In genomic region chr3:15052335-15053242, GRCh38 we compare ENCODE assay signal across 14 cellular contexts. TPM values are rescaled to one million over a fixed set of nuclear protein-coding genes. Genes with fewer than 3 reads are reported as not detected.
DNase-seq lines count a peak whose midpoint lies in the region; ATAC-seq and TF ChIP-seq lines count a peak whose summit lies in the region.
"Had no signal": no experiment of that assay in that cellular context is flagged by ENCODE, and none has a peak within 500 bp of the region (broad histone marks: within the 10 kb centered on the region; RNA-seq: fewer than 3 reads in every experiment).

No MANE protein-coding gene starts in this region.

- peaks cover 85% of the 10 kb centered on the region for H3K79me2 ChIP-seq in mammary epithelial cell (ENCODE audit: insufficient read depth, low read length)

- H3K9me3 ChIP-seq in mammary epithelial cell (replicated peaks; ENCODE audit: insufficient read depth, low read length) (no peaks in the 10 kb centered on the region), breast epithelium (no peaks in the 10 kb centered on the region), endodermal cell (ENCODE audit: control insufficient read depth, low read length) (no peaks in the 10 kb centered on the region)
- H3K9me3 ChIP-seq: pancreas, SJSA1, thoracic aorta had no signal

- no peak overlapping the region for H3K27ac ChIP-seq in mammary epithelial cell (ENCODE audit: insufficient read depth, low read depth, low read length)
- no peak overlapping the region for H3K27ac ChIP-seq in breast epithelium
- peak overlapping the region; percentile 21; the same call in 1 of the 2 replicates for H3K27ac ChIP-seq in RWPE1
- peak overlapping the region; percentile 64 for H3K27ac ChIP-seq in endodermal cell (ENCODE audit: low read depth, low read length)
- H3K27ac ChIP-seq: pancreas, SJSA1, thoracic aorta had no signal

- TF ChIP-seq CTCF in mammary epithelial cell (conservative IDR thresholded peaks at IDR 0.05 in 1 of 2, IDR thresholded peaks at IDR 0.05 in 1 of 2; ENCODE audit: extremely low read depth in 1 of 2, insufficient read depth in 1 of 2, low read depth in 1 of 2, low read length in 2 of 2) (no peak), breast epithelium (IDR thresholded peaks at IDR 0.05) (no peak), RWPE1 (conservative IDR thresholded peaks at IDR 0.05; ENCODE audit: low read depth) (no peak), endodermal cell (conservative IDR thresholded peaks at IDR 0.05) (no peak)

- POLR2A ChIA-PET in RWPE1 (lab: Yijun Ruan, JAX; ENCODE audit: low non-redundant PET), result no interaction called here

- TSS peak; percentile 10 for BruUV-seq in mammary epithelial cell (replicated peaks; lab: Mats Ljungman, UMichigan)

- H3K4me1 Mint-ChIP-seq in endodermal cell, result peaks cover 24% of the 10 kb centered on the region
- H3K4me1 Mint-ChIP-seq in stimulated activated memory B cell treated with anti-CD40 and anti-IgM and Interleukin-4, amounts not matched to agents 10 μg/mL and 1 μg/mL and 100 μg/mL, for 72 hours, result peaks cover 70% of the 10 kb centered on the region

- H3K36me3 ChIP-seq in mammary epithelial cell (ENCODE audit: insufficient read depth, low read length), result peaks cover 46% of the 10 kb centered on the region
- H3K36me3 ChIP-seq in breast epithelium, result no peaks in the 10 kb centered on the region
- H3K36me3 ChIP-seq in endodermal cell (ENCODE audit: control insufficient read depth, insufficient read depth, low read length), result peaks cover 92% of the 10 kb centered on the region

- H3K4me1 ChIP-seq in mammary epithelial cell (ENCODE audit: insufficient read depth, low read length) (no peaks in the 10 kb centered on the region), breast epithelium (no peaks in the 10 kb centered on the region), endodermal cell (ENCODE audit: control insufficient read depth, insufficient read depth, low read length) (peaks cover 4% of the 10 kb centered on the region)
- H3K4me1 ChIP-seq: pancreas, SJSA1 had no signal

- H3K36me3 Mint-ChIP-seq in endodermal cell (ENCODE audit: low read depth), result peaks cover 76% of the 10 kb centered on the region
- H3K36me3 Mint-ChIP-seq in stimulated activated memory B cell treated with anti-CD40 and anti-IgM and Interleukin-4, amounts not matched to agents 10 μg/mL and 1 μg/mL and 100 μg/mL, for 72 hours, result peaks cover 54% of the 10 kb centered on the region

- H3K4me3 ChIP-seq in mammary epithelial cell (replicated peaks in 1 of 3; ENCODE audit: insufficient read depth in 1 of 3, low read depth in 2 of 3, low read length in 3 of 3) (no peak overlapping the region), breast epithelium (no peak overlapping the region), endodermal cell (ENCODE audit: low read length) (no peak overlapping the region)
- H3K4me3 ChIP-seq: lung, pancreas, SJSA1, thoracic aorta had no signal

- no peak for TF ChIP-seq POLR2A in breast epithelium (IDR thresholded peaks at IDR 0.05)

- dilution Hi-C loops in mammary epithelial cell (cut with HindIII; ENCODE audit: low sequenced_read_pairs), result no loop called here

- no peak overlapping the region for H2AFZ ChIP-seq in mammary epithelial cell (ENCODE audit: low read depth, low read length)

- H3K9me3 Mint-ChIP-seq in endodermal cell, result no peaks in the 10 kb centered on the region
- peaks cover 3% of the 10 kb centered on the region for H3K9me3 Mint-ChIP-seq in stimulated activated memory B cell treated with anti-CD40 and anti-IgM and Interleukin-4, amounts not matched to agents 10 μg/mL and 1 μg/mL and 100 μg/mL, for 72 hours

- CTCF ChIA-PET in mammary epithelial cell (lab: Charles Lee; ENCODE audit: low non-redundant PET), result no interaction called here
- CTCF ChIA-PET in RWPE1 (lab: Yijun Ruan, JAX), result interaction anchor here (1.1 kb wide), 1 partner anchor 9 kb away, joined by 4 read pairs; no protein-coding TSS in a partner anchor

- WGBS in mammary epithelial cell (ENCODE audit: low coverage, missing lambda C conversion rate), result 96% methylated on average over 10 of the region's 14 CpGs
- WGBS in endodermal cell (ENCODE audit: insufficient coverage in 1 of 2, insufficient read length in 1 of 2), 2 experiments, result 88 to 89% methylated on average over 7 to 14 of the region's 14 CpGs

- peak overlapping the region; percentile 83 for H3K27ac Mint-ChIP-seq in endodermal cell
- H3K27ac Mint-ChIP-seq in stimulated activated memory B cell treated with anti-CD40 and anti-IgM and Interleukin-4, amounts not matched to agents 10 μg/mL and 1 μg/mL and 100 μg/mL, for 72 hours, result peak overlapping the region; percentile 76

- no peaks in the 10 kb centered on the region for H3K27me3 ChIP-seq in mammary epithelial cell (ENCODE audit: insufficient read depth, low read length)
- no peaks in the 10 kb centered on the region for H3K27me3 ChIP-seq in breast epithelium
- no peaks in the 10 kb centered on the region for H3K27me3 ChIP-seq in endodermal cell (ENCODE audit: control insufficient read depth, insufficient read depth, low read length, poor library complexity, severe bottlenecking)
- H3K27me3 ChIP-seq: pancreas, SJSA1 had no signal

- no peak for ATAC-seq in stimulated activated memory B cell treated with anti-CD40 and anti-IgM and Interleukin-4, amounts not matched to agents 10 μg/mL and 1 μg/mL and 100 μg/mL, for 72 hours
- ATAC-seq in GM19023 (IDR thresholded peaks at IDR 0.05; ENCODE audit: unreplicated experiment), result no peak

- intact Hi-C loops in mammary epithelial cell (cut with micrococcal nuclease), result loop anchor here (5.0 kb wide), 1 partner anchor 125 kb away; no protein-coding TSS in a partner anchor
- intact Hi-C loops in breast epithelium (cut with DNase I; ENCODE audit: low total_unique reads), result no loop called here

- H4K20me1 ChIP-seq in mammary epithelial cell (ENCODE audit: insufficient read depth, low read length), result no peaks in the 10 kb centered on the region

- no peak overlapping the region for H3K4me3 Mint-ChIP-seq in endodermal cell
- no peak overlapping the region for H3K4me3 Mint-ChIP-seq in stimulated activated memory B cell treated with anti-CD40 and anti-IgM and Interleukin-4, amounts not matched to agents 10 μg/mL and 1 μg/mL and 100 μg/mL, for 72 hours

- H3K4me2 ChIP-seq in mammary epithelial cell (ENCODE audit: insufficient read depth, low read depth, low read length), result no peak overlapping the region

- H3K9ac ChIP-seq in mammary epithelial cell (ENCODE audit: insufficient read depth, low read length), result no peak overlapping the region
- H3K9ac ChIP-seq in endodermal cell (ENCODE audit: extremely low read depth, low read length, poor library complexity, severe bottlenecking), result peak overlapping the region; percentile 8

- in situ Hi-C loops in mammary epithelial cell (cut with MboI; ENCODE audit: low sequenced_read_pairs in 2 of 2), result no loop called here

- no peaks in the 10 kb centered on the region for H3K27me3 Mint-ChIP-seq in endodermal cell (ENCODE audit: insufficient read depth)
- H3K27me3 Mint-ChIP-seq in stimulated activated memory B cell treated with anti-CD40 and anti-IgM and Interleukin-4, amounts not matched to agents 10 μg/mL and 1 μg/mL and 100 μg/mL, for 72 hours, result no peaks in the 10 kb centered on the region

- DNase-seq in mammary epithelial cell, result no peak
- no peak for DNase-seq in breast epithelium (ENCODE audit: low spot score in 2 of 2)
- no peak for DNase-seq in RWPE1 (ENCODE audit: low spot score)
- peak; percentile 67 for DNase-seq in endodermal cell
- DNase-seq in stimulated activated CD4-positive, alpha-beta T cell treated with anti-CD3 and anti-CD28 coated beads, Interleukin-4, amount 100 ng/mL, for 24 hours, result no peak
- DNase-seq in anterior cingulate cortex (lab: John Stamatoyannopoulos, UW), result no peak
- DNase-seq: activated CD8-positive, alpha-beta memory T cell treated with anti-CD3 and anti-CD28 coated beads, Interleukin-2, amount 50 U/mL, for 4 hours; NCI-H2029 had no signal

RNA-seq across cellular contexts. Expression of gene MRPS25, which starts 12.5 kb away (rescaled TPM):
- 10 to 100 TPM; 15.2 to 62.5 TPM for total RNA-seq in mammary epithelial cell
- polyA plus RNA-seq in mammary epithelial cell, result 45.6 TPM
- polyA minus RNA-seq in mammary epithelial cell, result 18.6 TPM
- total RNA-seq in breast epithelium, result 10 to 100 TPM; 19.5 to 40.0 (median 36.4) TPM
- total RNA-seq in endodermal cell, result 100 to 1,000 TPM in 1 of 2 donors, 10 to 100 TPM in 1; 64.1 to 101 TPM
- polyA plus RNA-seq in endodermal cell (2013, experiment 1 of 2), result 45.9 TPM
- polyA plus RNA-seq in endodermal cell (2013, experiment 2 of 2), result 34.8 TPM

RNA-seq across cellular contexts. Expression of gene RBSN, which starts 46.4 kb away (rescaled TPM):
- total RNA-seq in mammary epithelial cell (10 to 100 TPM; 21.7 to 23.1 TPM), breast epithelium (10 to 100 TPM; 28.6 to 30.5 (median 29.6) TPM), endodermal cell (10 to 100 TPM; 23.3 to 25.2 TPM)
- 6.3 TPM for polyA plus RNA-seq in mammary epithelial cell
- polyA minus RNA-seq in mammary epithelial cell, result 27.1 TPM
- 27.6 TPM for polyA plus RNA-seq in endodermal cell (2013, experiment 1 of 2)
- polyA plus RNA-seq in endodermal cell (2013, experiment 2 of 2), result 28.5 TPM

Comparison
In these comparisons a context has a peak if more than half of its experiments do, and no peak if none do; other contexts are left out.
1. H3K27ac ChIP-seq: peak in RWPE1 (single experiment) and endodermal cell (single experiment); none in mammary epithelial cell (single experiment) and breast epithelium (0 of 2).